34 cellular contexts compared by ENCODE assay signal in genomic region chr7:84304407-84304806, GRCh38.
"Had no signal": no experiment of that assay in that cellular context is flagged by ENCODE, and none has a peak within 500 bp of the region (broad histone marks: within the 10 kb centered on the region; RNA-seq: fewer than 3 reads in every experiment).

No MANE protein-coding gene starts in this region.

- DNase-seq: activated CD4-positive, alpha-beta memory T cell treated with anti-CD3 and anti-CD28 coated beads for 36 hours; activated CD4-positive, alpha-beta T cell treated with anti-CD3 and anti-CD28 coated beads for 36 hours; activated CD4-positive, alpha-beta T cell treated with anti-CD3 and anti-CD28 coated beads, Interleukin-2, amount 10 ng/mL, durations not matched to agents 24 days and 14 days; activated CD4-positive, CD25-positive, alpha-beta regulatory T cell; activated CD4-positive, CD25-positive, alpha-beta regulatory T cell treated with anti-CD3 and anti-CD28 coated beads, Interleukin-2, amount 50 U/mL, for 72 hours; activated CD8-positive, alpha-beta memory T cell treated with anti-CD3 and anti-CD28 coated beads, Interleukin-2, amount 10 ng/mL, durations not matched to agents 7 days and 5 days; activated CD8-positive, alpha-beta memory T cell treated with anti-CD3 and anti-CD28 coated beads, Interleukin-2, amount 50 U/mL, for 4 hours; activated CD8-positive, alpha-beta T cell treated with anti-CD3 and anti-CD28 coated beads, Interleukin-2, amount 10 ng/mL, durations not matched to agents 7 days and 5 days; activated gamma-delta T cell; activated naive CD4-positive, alpha-beta T cell; activated naive CD4-positive, alpha-beta T cell treated with anti-CD3 and anti-CD28 coated beads, Interleukin-2, amount 10 ng/mL, durations not matched to agents 7 days and 5 days; activated naive CD8-positive, alpha-beta T cell treated with anti-CD3 and anti-CD28 coated beads, Interleukin-2, amount 10 ng/mL, durations not matched to agents 7 days and 5 days; activated T-cell treated with anti-CD3 and anti-CD28 coated beads, Interleukin-2, amount 50 U/mL, for 1 hour; activated T-cell treated with anti-CD3 and anti-CD28 coated beads, Interleukin-2, amount 50 U/mL, for 48 hours; central memory CD4-positive, alpha-beta T cell; cerebellar nuclear complex; dorsolateral prefrontal cortex; effector memory CD4-positive, alpha-beta T cell; endodermal cell; erythroblast; foreskin keratinocyte; heart right ventricle; T-helper 2 cell had no signal

- H3K4me3 Mint-ChIP-seq: activated CD4-positive, alpha-beta memory T cell treated with anti-CD3 and anti-CD28 coated beads for 36 hours; activated CD4-positive, alpha-beta T cell treated with anti-CD3 and anti-CD28 coated beads for 36 hours; activated CD4-positive, alpha-beta T cell treated with anti-CD3 and anti-CD28 coated beads, Interleukin-2, amount 10 ng/mL, durations not matched to agents 24 days and 14 days; activated CD8-positive, alpha-beta memory T cell treated with anti-CD3 and anti-CD28 coated beads, Interleukin-2, amount 10 ng/mL, durations not matched to agents 7 days and 5 days; activated CD8-positive, alpha-beta T cell treated with anti-CD3 and anti-CD28 coated beads, Interleukin-2, amount 10 ng/mL, durations not matched to agents 7 days and 5 days; activated naive CD4-positive, alpha-beta T cell treated with anti-CD3 and anti-CD28 coated beads, Interleukin-2, amount 10 ng/mL, durations not matched to agents 7 days and 5 days; activated naive CD8-positive, alpha-beta T cell treated with anti-CD3 and anti-CD28 coated beads, Interleukin-2, amount 10 ng/mL, durations not matched to agents 7 days and 5 days; activated T-helper 1 cell treated with anti-CD3 and anti-CD28 coated beads, Interleukin-12 subunit alpha, Interleukin-12 subunit beta, Interleukin-2, Interleukin-4 antibody, amounts not matched to agents 30 ng/mL and 10 ng/mL and 1 ng/mL, durations not matched to agents 14 hours and 24 hours and 36 hours; brain; dendritic cell treated with granulocyte-macrophage colony-stimulating factor and Interleukin-4, amounts not matched to agents 40 ng/mL and 50 ng/mL, for 4 days; endodermal cell had no signal

- H3K9me3 Mint-ChIP-seq: activated CD4-positive, alpha-beta memory T cell treated with anti-CD3 and anti-CD28 coated beads for 36 hours; activated CD4-positive, alpha-beta T cell treated with anti-CD3 and anti-CD28 coated beads, Interleukin-2, amount 10 ng/mL, durations not matched to agents 24 days and 14 days; activated naive CD4-positive, alpha-beta T cell treated with anti-CD3 and anti-CD28 coated beads, Interleukin-2, amount 10 ng/mL, durations not matched to agents 7 days and 5 days; activated naive CD4-positive, alpha-beta T cell treated with anti-CD3 and anti-CD28 coated beads, Interleukin-2, amount 50 U/mL, for 72 hours; activated naive CD8-positive, alpha-beta T cell treated with anti-CD3 and anti-CD28 coated beads, Interleukin-2, amount 10 ng/mL, durations not matched to agents 7 days and 5 days; activated T-helper 1 cell treated with anti-CD3 and anti-CD28 coated beads, Interleukin-12 subunit alpha, Interleukin-12 subunit beta, Interleukin-2, Interleukin-4 antibody, amounts not matched to agents 30 ng/mL and 10 ng/mL and 1 ng/mL, durations not matched to agents 14 hours and 24 hours and 36 hours; brain; dendritic cell treated with granulocyte-macrophage colony-stimulating factor and Interleukin-4, amounts not matched to agents 40 ng/mL and 50 ng/mL, for 4 days; endodermal cell had no signal

- ATAC-seq: activated CD4-positive, alpha-beta T cell treated with anti-CD3 and anti-CD28 coated beads for 36 hours; activated CD8-positive, alpha-beta memory T cell treated with anti-CD3 and anti-CD28 coated beads, Interleukin-2, amount 10 ng/mL, durations not matched to agents 7 days and 5 days; activated CD8-positive, alpha-beta T cell treated with anti-CD3 and anti-CD28 coated beads, Interleukin-2, amount 10 ng/mL, durations not matched to agents 7 days and 5 days; activated naive CD4-positive, alpha-beta T cell treated with anti-CD3 and anti-CD28 coated beads, Interleukin-2, amount 50 U/mL, for 72 hours; foreskin keratinocyte; gastroesophageal sphincter; heart right ventricle had no signal

- H3K27ac Mint-ChIP-seq: activated CD4-positive, alpha-beta memory T cell treated with anti-CD3 and anti-CD28 coated beads for 36 hours; activated CD4-positive, alpha-beta T cell treated with anti-CD3 and anti-CD28 coated beads for 36 hours; activated CD4-positive, alpha-beta T cell treated with anti-CD3 and anti-CD28 coated beads, Interleukin-2, amount 10 ng/mL, durations not matched to agents 24 days and 14 days; activated CD8-positive, alpha-beta memory T cell treated with anti-CD3 and anti-CD28 coated beads, Interleukin-2, amount 10 ng/mL, durations not matched to agents 7 days and 5 days; activated CD8-positive, alpha-beta T cell treated with anti-CD3 and anti-CD28 coated beads, Interleukin-2, amount 10 ng/mL, durations not matched to agents 7 days and 5 days; activated naive CD4-positive, alpha-beta T cell treated with anti-CD3 and anti-CD28 coated beads, Interleukin-2, amount 10 ng/mL, durations not matched to agents 7 days and 5 days; activated naive CD4-positive, alpha-beta T cell treated with anti-CD3 and anti-CD28 coated beads, Interleukin-2, amount 50 U/mL, for 72 hours; activated naive CD8-positive, alpha-beta T cell treated with anti-CD3 and anti-CD28 coated beads, Interleukin-2, amount 10 ng/mL, durations not matched to agents 7 days and 5 days; activated T-helper 1 cell treated with anti-CD3 and anti-CD28 coated beads, Interleukin-12 subunit alpha, Interleukin-12 subunit beta, Interleukin-2, Interleukin-4 antibody, amounts not matched to agents 30 ng/mL and 10 ng/mL and 1 ng/mL, durations not matched to agents 14 hours and 24 hours and 36 hours; brain; dendritic cell treated with granulocyte-macrophage colony-stimulating factor and Interleukin-4, amounts not matched to agents 40 ng/mL and 50 ng/mL, for 4 days; endodermal cell had no signal

- H3K36me3 Mint-ChIP-seq: activated CD4-positive, alpha-beta memory T cell treated with anti-CD3 and anti-CD28 coated beads for 36 hours; activated CD8-positive, alpha-beta memory T cell treated with anti-CD3 and anti-CD28 coated beads, Interleukin-2, amount 10 ng/mL, durations not matched to agents 7 days and 5 days; activated naive CD4-positive, alpha-beta T cell treated with anti-CD3 and anti-CD28 coated beads, Interleukin-2, amount 10 ng/mL, durations not matched to agents 7 days and 5 days; activated naive CD4-positive, alpha-beta T cell treated with anti-CD3 and anti-CD28 coated beads, Interleukin-2, amount 50 U/mL, for 72 hours; activated naive CD8-positive, alpha-beta T cell treated with anti-CD3 and anti-CD28 coated beads, Interleukin-2, amount 10 ng/mL, durations not matched to agents 7 days and 5 days; brain had no signal

- H3K4me3 ChIP-seq: ascending aorta, breast epithelium, cardiac muscle cell, coronary artery, dorsolateral prefrontal cortex, esophagus muscularis mucosa, gastroesophageal sphincter, heart right ventricle, hepatocyte had no signal

- H3K9me3 ChIP-seq: ascending aorta, breast epithelium, esophagus muscularis mucosa, gastroesophageal sphincter, heart right ventricle had no signal

- H3K4me1 ChIP-seq: ascending aorta, breast epithelium, gastroesophageal sphincter, heart right ventricle had no signal

- H3K4me1 Mint-ChIP-seq: activated CD4-positive, alpha-beta T cell treated with anti-CD3 and anti-CD28 coated beads for 36 hours; activated CD4-positive, alpha-beta T cell treated with anti-CD3 and anti-CD28 coated beads, Interleukin-2, amount 10 ng/mL, durations not matched to agents 24 days and 14 days; activated CD8-positive, alpha-beta memory T cell treated with anti-CD3 and anti-CD28 coated beads, Interleukin-2, amount 10 ng/mL, durations not matched to agents 7 days and 5 days; activated naive CD4-positive, alpha-beta T cell treated with anti-CD3 and anti-CD28 coated beads, Interleukin-2, amount 10 ng/mL, durations not matched to agents 7 days and 5 days; activated naive CD8-positive, alpha-beta T cell treated with anti-CD3 and anti-CD28 coated beads, Interleukin-2, amount 10 ng/mL, durations not matched to agents 7 days and 5 days; brain; endodermal cell had no signal

- H3K27me3 ChIP-seq: ascending aorta, breast epithelium, cardiac muscle cell, dorsolateral prefrontal cortex, esophagus muscularis mucosa, foreskin keratinocyte, gastroesophageal sphincter, heart right ventricle, hepatocyte had no signal

- H3K27ac ChIP-seq: ascending aorta, breast epithelium, cardiac muscle cell, coronary artery, dorsolateral prefrontal cortex, esophagus muscularis mucosa, foreskin keratinocyte, gastroesophageal sphincter, heart right ventricle, hepatocyte had no signal

- H3K36me3 ChIP-seq: ascending aorta, breast epithelium, cardiac muscle cell, esophagus muscularis mucosa, gastroesophageal sphincter, heart right ventricle had no signal
